In the genomic region with DNA sequence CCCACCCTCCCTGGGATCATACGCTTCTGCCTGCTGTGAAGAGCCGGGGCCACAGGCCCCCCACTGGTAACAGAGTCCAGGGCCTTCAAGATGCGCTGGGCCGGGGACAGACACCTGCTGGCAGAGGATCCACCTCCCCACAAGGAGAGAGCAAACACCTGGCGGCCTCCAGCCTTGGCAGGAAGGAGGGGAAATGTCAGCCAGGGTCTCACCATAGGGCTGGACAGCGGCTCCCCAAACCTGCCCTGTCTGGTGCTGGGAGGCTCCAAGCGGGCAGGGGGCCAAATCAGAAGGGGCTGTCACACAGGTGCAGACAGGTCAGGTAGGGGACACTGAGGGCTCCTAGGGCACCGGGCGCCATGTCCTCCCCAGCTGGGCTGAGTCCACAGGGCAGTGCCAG, we compare ENCODE assay signal across 24 cellular contexts.
"Had no signal": no experiment of that assay in that cellular context is flagged by ENCODE, and none has a peak within 500 bp of the region (broad histone marks: within the 10 kb centered on the region; RNA-seq: fewer than 3 reads in every experiment).

No MANE protein-coding gene starts in this region.

- H3K4me1 ChIP-seq: ascending aorta had no signal

- H3K27ac Mint-ChIP-seq: activated B cell treated with CpG ODN at 0.5 μM for 24 hours; activated CD4-positive, alpha-beta memory T cell treated with anti-CD3 and anti-CD28 coated beads, Interleukin-2, amount 10 ng/mL, durations not matched to agents 7 days and 5 days; activated naive CD4-positive, alpha-beta T cell treated with anti-CD3 and anti-CD28 coated beads, Interleukin-2, amount 50 U/mL, for 72 hours; activated T-helper 1 cell treated with anti-CD3 and anti-CD28 coated beads, Interleukin-12 subunit alpha, Interleukin-12 subunit beta, Interleukin-2, Interleukin-4 antibody, amounts not matched to agents 30 ng/mL and 10 ng/mL and 1 ng/mL, durations not matched to agents 14 hours and 24 hours and 36 hours; effector memory CD8-positive, alpha-beta T cell; T-helper 1 cell treated with Interleukin-12 subunit alpha and Interleukin-12 subunit beta and Interleukin-4 antibody, amounts not matched to agents 30 μg/mL and 1 μg/mL, for 36 hours; type B pancreatic cell had no signal

- H3K4me3 ChIP-seq: ascending aorta, dorsolateral prefrontal cortex, mucosa of descending colon, testis had no signal

- H3K4me1 Mint-ChIP-seq: activated B cell treated with CpG ODN at 0.5 μM for 24 hours; activated CD4-positive, alpha-beta memory T cell treated with anti-CD3 and anti-CD28 coated beads, Interleukin-2, amount 10 ng/mL, durations not matched to agents 7 days and 5 days had no signal

- H3K36me3 ChIP-seq: ascending aorta, brain microvascular endothelial cell had no signal

- H3K36me3 Mint-ChIP-seq: activated naive CD4-positive, alpha-beta T cell treated with anti-CD3 and anti-CD28 coated beads, Interleukin-2, amount 50 U/mL, for 72 hours; type B pancreatic cell had no signal

- H3K27me3 ChIP-seq: ascending aorta, brain microvascular endothelial cell, testis had no signal

- DNase-seq: activated B cell treated with CpG ODN at 0.5 μM for 24 hours; activated CD4-positive, alpha-beta memory T cell treated with anti-CD3 and anti-CD28 coated beads, Interleukin-2, amount 10 ng/mL, durations not matched to agents 7 days and 5 days; activated CD4-positive, alpha-beta T cell treated with anti-CD3 and anti-CD28 coated beads for 48 hours; activated gamma-delta T cell; brain microvascular endothelial cell; central memory CD4-positive, alpha-beta T cell; effector memory CD8-positive, alpha-beta T cell; foreskin melanocyte; hippocampal formation; mesendoderm; retina; stimulated activated CD4-positive, alpha-beta T cell treated with anti-CD3 and anti-CD28 coated beads, Interleukin-4, amount 100 ng/mL, for 1 hour; stimulated activated naive CD4-positive, alpha-beta T cell; T1000; testis had no signal

- H3K9me3 ChIP-seq: ascending aorta, mucosa of descending colon, testis had no signal

- H3K4me3 Mint-ChIP-seq: activated B cell treated with CpG ODN at 0.5 μM for 24 hours; activated CD4-positive, alpha-beta memory T cell treated with anti-CD3 and anti-CD28 coated beads, Interleukin-2, amount 10 ng/mL, durations not matched to agents 7 days and 5 days; activated T-helper 1 cell treated with anti-CD3 and anti-CD28 coated beads, Interleukin-12 subunit alpha, Interleukin-12 subunit beta, Interleukin-2, Interleukin-4 antibody, amounts not matched to agents 30 ng/mL and 10 ng/mL and 1 ng/mL, durations not matched to agents 14 hours and 24 hours and 36 hours; effector memory CD8-positive, alpha-beta T cell; neural crest cell; T-helper 1 cell treated with Interleukin-12 subunit alpha and Interleukin-12 subunit beta and Interleukin-4 antibody, amounts not matched to agents 30 μg/mL and 1 μg/mL, for 36 hours; type B pancreatic cell had no signal

- ATAC-seq: effector memory CD8-positive, alpha-beta T cell; esophagus mucosa had no signal

- H3K27ac ChIP-seq: ascending aorta, brain microvascular endothelial cell, testis had no signal

- H3K27me3 Mint-ChIP-seq: activated CD4-positive, alpha-beta memory T cell treated with anti-CD3 and anti-CD28 coated beads, Interleukin-2, amount 10 ng/mL, durations not matched to agents 7 days and 5 days had no signal

- H3K9me3 Mint-ChIP-seq: activated B cell treated with CpG ODN at 0.5 μM for 24 hours; activated CD4-positive, alpha-beta memory T cell treated with anti-CD3 and anti-CD28 coated beads, Interleukin-2, amount 10 ng/mL, durations not matched to agents 7 days and 5 days; activated T-helper 1 cell treated with anti-CD3 and anti-CD28 coated beads, Interleukin-12 subunit alpha, Interleukin-12 subunit beta, Interleukin-2, Interleukin-4 antibody, amounts not matched to agents 30 ng/mL and 10 ng/mL and 1 ng/mL, durations not matched to agents 14 hours and 24 hours and 36 hours; effector memory CD8-positive, alpha-beta T cell; neural crest cell; T-helper 1 cell treated with Interleukin-12 subunit alpha and Interleukin-12 subunit beta and Interleukin-4 antibody, amounts not matched to agents 30 μg/mL and 1 μg/mL, for 36 hours; type B pancreatic cell had no signal
